Comparison of ENCODE assay signal across 1 cellular context in genomic region chr6:17714879-17715860, GRCh38.
TF ChIP-seq lines count a peak whose summit lies in the region.

No MANE protein-coding gene starts in this region.

TF ChIP-seq in K562, 482 proteins besides CTCF, POLR2A, EP300 and RAD21 (continued from another document and continues in another):
- TF ChIP-seq ZNF609 (CRISPR knock-in tag; IDR thresholded peaks at IDR 0.05; ENCODE audit: borderline replicate concordance): no peak
- no peak for TF ChIP-seq NELFE (IDR thresholded peaks at IDR 0.05; ENCODE audit: insufficient read depth, insufficient read length)
- no peak for TF ChIP-seq CEBPZ (IDR thresholded peaks at IDR 0.05; ENCODE audit: borderline replicate concordance, low read depth, low read length)
- no peak for TF ChIP-seq NR3C1 (CRISPR knock-in tag; IDR thresholded peaks at IDR 0.05)
- peak; percentile 77 for TF ChIP-seq MAFK (IDR thresholded peaks at IDR 0.05; ENCODE audit: low read length)
- TF ChIP-seq RCOR1 (IDR thresholded peaks at IDR 0.05; ENCODE audit: borderline replicate concordance in 1 of 2, low read depth in 2 of 2, low read length in 2 of 2): peak in 1 of 2 experiments; percentile 79; a peak in 3 of 4 replicates
- TF ChIP-seq ZNF282 (CRISPR knock-in tag; IDR thresholded peaks at IDR 0.05): no peak
- no peak for TF ChIP-seq SETDB1 (IDR thresholded peaks at IDR 0.05; ENCODE audit: low read length)
- peak in 1 of 2 experiments; percentile 19; a peak in 1 of 4 replicates for TF ChIP-seq MAZ (CRISPR knock-in tag; conservative IDR thresholded peaks at IDR 0.05 in 1 of 2, IDR thresholded peaks at IDR 0.05 in 1 of 2)
- no peak for TF ChIP-seq FOXP1 (CRISPR knock-in tag; IDR thresholded peaks at IDR 0.05)
- TF ChIP-seq CBX3 (IDR thresholded peaks at IDR 0.05; ENCODE audit: borderline replicate concordance in 1 of 2, low read length in 2 of 2): peak in 1 of 2 experiments; percentile 86; a peak in 2 of 3 replicates
- peak; percentile 49 for TF ChIP-seq PRDM10 (IDR thresholded peaks at IDR 0.05; ENCODE audit: partially characterized antibody)
- TF ChIP-seq, protein P1, sequence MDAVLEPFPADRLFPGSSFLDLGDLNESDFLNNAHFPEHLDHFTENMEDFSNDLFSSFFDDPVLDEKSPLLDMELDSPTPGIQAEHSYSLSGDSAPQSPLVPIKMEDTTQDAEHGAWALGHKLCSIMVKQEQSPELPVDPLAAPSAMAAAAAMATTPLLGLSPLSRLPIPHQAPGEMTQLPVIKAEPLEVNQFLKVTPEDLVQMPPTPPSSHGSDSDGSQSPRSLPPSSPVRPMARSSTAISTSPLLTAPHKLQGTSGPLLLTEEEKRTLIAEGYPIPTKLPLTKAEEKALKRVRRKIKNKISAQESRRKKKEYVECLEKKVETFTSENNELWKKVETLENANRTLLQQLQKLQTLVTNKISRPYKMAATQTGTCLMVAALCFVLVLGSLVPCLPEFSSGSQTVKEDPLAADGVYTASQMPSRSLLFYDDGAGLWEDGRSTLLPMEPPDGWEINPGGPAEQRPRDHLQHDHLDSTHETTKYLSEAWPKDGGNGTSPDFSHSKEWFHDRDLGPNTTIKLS (IDR thresholded peaks at IDR 0.05; ENCODE audit: borderline replicate concordance, low read depth): no peak
- TF ChIP-seq HDAC1 (IDR thresholded peaks at IDR 0.05): 0 out of 4 replicates have a peak, but pooled peaks of 1 of the 2 experiments have one; percentile 43
- no peak for TF ChIP-seq TAF15 (IDR thresholded peaks at IDR 0.05; ENCODE audit: low read depth, low read length)
- TF ChIP-seq RBM22 (IDR thresholded peaks at IDR 0.05; ENCODE audit: low read depth, low read length, poor library complexity, severe bottlenecking): no peak
- no peak for TF ChIP-seq KDM4B (IDR thresholded peaks at IDR 0.05; ENCODE audit: borderline replicate concordance in 2 of 2, low read depth in 1 of 2)
- no peak for TF ChIP-seq ZBTB7A (IDR thresholded peaks at IDR 0.05; ENCODE audit: borderline replicate concordance, control insufficient read depth, low read depth, low read length)
- TF ChIP-seq SRF (CRISPR knock-in tag; IDR thresholded peaks at IDR 0.05): no peak
- TF ChIP-seq FOSL1 (tag; conservative IDR thresholded peaks at IDR 0.05): peak; percentile 100
- TF ChIP-seq SLC30A9 (CRISPR knock-in tag; IDR thresholded peaks at IDR 0.05): no peak
- peak; percentile 95 for TF ChIP-seq ZNF592 (IDR thresholded peaks at IDR 0.05)
- no peak for TF ChIP-seq PHB2 (IDR thresholded peaks at IDR 0.05; ENCODE audit: low read depth)
- peak; percentile 41; the same call in 1 of the 2 replicates for TF ChIP-seq L3MBTL2 (IDR thresholded peaks at IDR 0.05)
- no peak for TF ChIP-seq ZNF253 (CRISPR knock-in tag; conservative IDR thresholded peaks at IDR 0.05)
- TF ChIP-seq THRA (IDR thresholded peaks at IDR 0.05): no peak
- no peak for TF ChIP-seq ZNF124 (CRISPR knock-in tag; IDR thresholded peaks at IDR 0.05)
- TF ChIP-seq ZBTB43 (CRISPR knock-in tag; IDR thresholded peaks at IDR 0.05): no peak
- peak; percentile 99 for TF ChIP-seq JUN (IDR thresholded peaks at IDR 0.05; ENCODE audit: borderline replicate concordance, low read depth, low read length)
- no peak; the same call in 1 of the 2 replicates for TF ChIP-seq JUN (CRISPR knock-in tag; IDR thresholded peaks at IDR 0.05; ENCODE audit: borderline replicate concordance)
- TF ChIP-seq NFIX (CRISPR knock-in tag; IDR thresholded peaks at IDR 0.05; ENCODE audit: low read depth): no peak
- TF ChIP-seq TAF7 (tag; IDR thresholded peaks at IDR 0.05): peak; percentile 40; the same call in 1 of the 2 replicates
- no peak for TF ChIP-seq FOXK2 (conservative IDR thresholded peaks at IDR 0.05 in 1 of 2, IDR thresholded peaks at IDR 0.05 in 1 of 2; ENCODE audit: low read depth in 2 of 2)
- peak; percentile 79 for TF ChIP-seq EHMT2 (IDR thresholded peaks at IDR 0.05)
- TF ChIP-seq CBFA2T3 (IDR thresholded peaks at IDR 0.05): peak; percentile 17; the same call in 1 of the 2 replicates
- TF ChIP-seq ETV1 (tag; conservative IDR thresholded peaks at IDR 0.05; ENCODE audit: low read depth): 0 out of 2 replicates have a peak, but pooled peaks have one; percentile 14
- 0 out of 2 replicates have a peak, but pooled peaks have one; percentile 36 for TF ChIP-seq ZZZ3 (IDR thresholded peaks at IDR 0.05)
- peak; percentile 50 for TF ChIP-seq THRB (CRISPR knock-in tag; conservative IDR thresholded peaks at IDR 0.05)
- TF ChIP-seq ZBED1 (IDR thresholded peaks at IDR 0.05): no peak
